ENCODE assay signal across 1 cellular context in genomic region chr11:1756791-1757771, GRCh38.
A peak's percentile ranks its signal among the peaks of the same experiment; 100 is the strongest.
TF ChIP-seq lines count a peak whose summit lies in the region.

No MANE protein-coding gene starts in this region.

TF ChIP-seq in K562, 482 proteins besides CTCF, POLR2A, EP300 and RAD21 (continued from another document):
- TF ChIP-seq POLR2G (IDR thresholded peaks at IDR 0.05; ENCODE audit: low read depth, low read length) = 0 out of 2 replicates have a peak, but pooled peaks have one; percentile 32
